ENCODE assay signal across 8 cellular contexts in genomic region chr9:129139233-129139992, GRCh38. TPM values are rescaled to one million over a fixed set of nuclear protein-coding genes. Genes with fewer than 3 reads are reported as not detected.
A peak's percentile ranks its signal among the peaks of the same experiment; 100 is the strongest.
DNase-seq lines count a peak whose midpoint lies in the region; ATAC-seq and TF ChIP-seq lines count a peak whose summit lies in the region.

No MANE protein-coding gene starts in this region.

- no peaks in the 10 kb centered on the region for H3K9me3 Mint-ChIP-seq in activated CD4-positive, alpha-beta memory T cell treated with anti-CD3 and anti-CD28 coated beads for 36 hours

- POLR2A ChIA-PET in activated CD4-positive, alpha-beta memory T cell treated with anti-CD3 and anti-CD28 coated beads for 36 hours (lab: Charles Lee): interaction anchor here (0.9 to 2.0 kb wide), 11 partner anchors 8 to 485 kb away, joined by 3 to 7 read pairs (median 3); partner anchors contain the start of gene IER5L

- peaks cover 37% of the 10 kb centered on the region for H3K4me1 Mint-ChIP-seq in activated CD4-positive, alpha-beta memory T cell treated with anti-CD3 and anti-CD28 coated beads for 36 hours (ENCODE audit: low read depth)

- H3K4me1 ChIP-seq in ectodermal cell (ENCODE audit: control insufficient read depth, insufficient read depth, low read length) (peaks cover 45% of the 10 kb centered on the region), lower lobe of right lung (peaks cover 74% of the 10 kb centered on the region)

- H3K9me3 ChIP-seq in ectodermal cell (ENCODE audit: control insufficient read depth, low read length) (no peaks in the 10 kb centered on the region), lower lobe of right lung (no peaks in the 10 kb centered on the region)

- H3K4me3 ChIP-seq in ectodermal cell (ENCODE audit: insufficient read depth, low read depth, low read length): peak overlapping the region; percentile 46
- peak overlapping the region; percentile 65 for H3K4me3 ChIP-seq in lower lobe of right lung

- peak; percentile 83 for TF ChIP-seq CTCF in GM12873 (IDR thresholded peaks at IDR 0.05; ENCODE audit: insufficient read depth, low read depth, low read length, missing control alignments)
- peak; percentile 92 for TF ChIP-seq CTCF in lower lobe of right lung (IDR thresholded peaks at IDR 0.05)

- peak overlapping the region; percentile 91 for H3K27ac Mint-ChIP-seq in activated CD4-positive, alpha-beta memory T cell treated with anti-CD3 and anti-CD28 coated beads for 36 hours

- peaks cover 19% of the 10 kb centered on the region for H3K36me3 ChIP-seq in ectodermal cell (ENCODE audit: control insufficient read depth, insufficient read depth, low read length)
- H3K36me3 ChIP-seq in lower lobe of right lung: peaks cover 50% of the 10 kb centered on the region

- WGBS in ectodermal cell, 2 experiments: 14% methylated on average over 13 of the region's 13 CpGs

- CTCF ChIA-PET in activated CD4-positive, alpha-beta memory T cell treated with anti-CD3 and anti-CD28 coated beads for 36 hours (lab: Charles Lee): interaction anchor here (0.6 to 7.3 kb wide), 48 partner anchors 9 to 651 kb away, joined by 3 to 147 read pairs (median 4); partner anchors contain the start of genes C9orf50, CRAT, IER5L and NTMT1

- intact Hi-C loops in activated CD4-positive, alpha-beta memory T cell treated with anti-CD3 and anti-CD28 coated beads for 36 hours (cut with micrococcal nuclease): loop anchor here (1.0 to 5.0 kb wide), 3 partner anchors 35 to 643 kb away; no protein-coding TSS in a partner anchor
- intact Hi-C loops in lower lobe of right lung (cut with DNase I): loop anchor here (10.0 kb wide), 1 partner anchor 475 kb away; no protein-coding TSS in a partner anchor

- no peaks in the 10 kb centered on the region for H3K27me3 Mint-ChIP-seq in activated CD4-positive, alpha-beta memory T cell treated with anti-CD3 and anti-CD28 coated beads for 36 hours

- no peaks in the 10 kb centered on the region for H3K27me3 ChIP-seq in ectodermal cell (ENCODE audit: control insufficient read depth, insufficient read depth, low read length, poor library complexity, severe bottlenecking)
- no peaks in the 10 kb centered on the region for H3K27me3 ChIP-seq in lower lobe of right lung (ENCODE audit: low read depth)

- ATAC-seq in lower lobe of right lung: peak; percentile 82
- no peak for ATAC-seq in GM21619 (IDR thresholded peaks at IDR 0.05; ENCODE audit: unreplicated experiment)

- H3K4me3 Mint-ChIP-seq in activated CD4-positive, alpha-beta memory T cell treated with anti-CD3 and anti-CD28 coated beads for 36 hours: peak overlapping the region; percentile 64

- peak; percentile 70 for DNase-seq in HK-2 (ENCODE audit: unreplicated experiment)
- peak; percentile 54 for DNase-seq in NCI-H774 (lab: John Stamatoyannopoulos, UW)
- DNase-seq in activated CD4-positive, alpha-beta memory T cell treated with anti-CD3 and anti-CD28 coated beads for 36 hours: peak; percentile 83
- DNase-seq in lower lobe of right lung: peak; percentile 71
- DNase-seq in stimulated activated CD4-positive, alpha-beta T cell treated with anti-CD3 and anti-CD28 coated beads, TNF-alpha, amount 100 ng/mL, for 1 hour (ENCODE audit: low read depth in 3 of 3, low spot score in 1 of 3): peak; percentile 35 to 55 (median 44)

- peak overlapping the region; percentile 99 for H3K27ac ChIP-seq in ectodermal cell (ENCODE audit: insufficient read depth, low read depth, low read length, poor library complexity, severe bottlenecking)
- H3K27ac ChIP-seq in lower lobe of right lung: peak overlapping the region; percentile 100

- peaks cover 11% of the 10 kb centered on the region for H3K36me3 Mint-ChIP-seq in activated CD4-positive, alpha-beta memory T cell treated with anti-CD3 and anti-CD28 coated beads for 36 hours

RNA-seq across cellular contexts. Expression of gene PTPA, which starts 28.2 kb away (rescaled TPM):
- 10 to 100 TPM; 74.6 to 76.3 TPM for total RNA-seq in activated CD4-positive, alpha-beta memory T cell treated with anti-CD3 and anti-CD28 coated beads for 36 hours
- 169 TPM for polyA plus RNA-seq in ectodermal cell (2013, experiment 1 of 4)
- 180 TPM for polyA plus RNA-seq in ectodermal cell (2013, experiment 2 of 4)
- 125 TPM for polyA plus RNA-seq in ectodermal cell (2013, experiment 3 of 4)
- 143 TPM for polyA plus RNA-seq in ectodermal cell (2013, experiment 4 of 4)
- 100 TPM for total RNA-seq in lower lobe of right lung

RNA-seq across cellular contexts. Expression of gene CRAT, which starts 28.8 kb away (rescaled TPM):
- 10 to 100 TPM; 16.0 to 16.4 TPM for total RNA-seq in activated CD4-positive, alpha-beta memory T cell treated with anti-CD3 and anti-CD28 coated beads for 36 hours
- polyA plus RNA-seq in ectodermal cell (2013, experiment 1 of 4): 17.3 TPM
- polyA plus RNA-seq in ectodermal cell (2013, experiment 2 of 4): 14.2 TPM
- 17.3 TPM for polyA plus RNA-seq in ectodermal cell (2013, experiment 3 of 4)
- polyA plus RNA-seq in ectodermal cell (2013, experiment 4 of 4): 17.7 TPM
- total RNA-seq in lower lobe of right lung: 23.2 TPM

RNA-seq across cellular contexts. Expression of gene IER5L, which starts 38.6 kb away (rescaled TPM):
- total RNA-seq in activated CD4-positive, alpha-beta memory T cell treated with anti-CD3 and anti-CD28 coated beads for 36 hours: 1 to 10 TPM; 1.3 to 1.5 TPM
- polyA plus RNA-seq in ectodermal cell (2013, experiment 1 of 4): 20.7 TPM
- polyA plus RNA-seq in ectodermal cell (2013, experiment 2 of 4): 13.6 TPM
- polyA plus RNA-seq in ectodermal cell (2013, experiment 3 of 4): 25.1 TPM
- 22.6 TPM for polyA plus RNA-seq in ectodermal cell (2013, experiment 4 of 4)
- 8.7 TPM for total RNA-seq in lower lobe of right lung

RNA-seq across cellular contexts. Expression of gene DOLPP1, which starts 58.5 kb away (rescaled TPM):
- 10 to 100 TPM; 13.9 to 15.3 TPM for total RNA-seq in activated CD4-positive, alpha-beta memory T cell treated with anti-CD3 and anti-CD28 coated beads for 36 hours
- polyA plus RNA-seq in ectodermal cell (2013, experiment 1 of 4): 45.3 TPM
- polyA plus RNA-seq in ectodermal cell (2013, experiment 2 of 4): 41.0 TPM
- 24.9 TPM for polyA plus RNA-seq in ectodermal cell (2013, experiment 3 of 4)
- 30.0 TPM for polyA plus RNA-seq in ectodermal cell (2013, experiment 4 of 4)
- 9.5 TPM for total RNA-seq in lower lobe of right lung
